ENCODE assay signal across 1 cellular context in the genomic region with DNA sequence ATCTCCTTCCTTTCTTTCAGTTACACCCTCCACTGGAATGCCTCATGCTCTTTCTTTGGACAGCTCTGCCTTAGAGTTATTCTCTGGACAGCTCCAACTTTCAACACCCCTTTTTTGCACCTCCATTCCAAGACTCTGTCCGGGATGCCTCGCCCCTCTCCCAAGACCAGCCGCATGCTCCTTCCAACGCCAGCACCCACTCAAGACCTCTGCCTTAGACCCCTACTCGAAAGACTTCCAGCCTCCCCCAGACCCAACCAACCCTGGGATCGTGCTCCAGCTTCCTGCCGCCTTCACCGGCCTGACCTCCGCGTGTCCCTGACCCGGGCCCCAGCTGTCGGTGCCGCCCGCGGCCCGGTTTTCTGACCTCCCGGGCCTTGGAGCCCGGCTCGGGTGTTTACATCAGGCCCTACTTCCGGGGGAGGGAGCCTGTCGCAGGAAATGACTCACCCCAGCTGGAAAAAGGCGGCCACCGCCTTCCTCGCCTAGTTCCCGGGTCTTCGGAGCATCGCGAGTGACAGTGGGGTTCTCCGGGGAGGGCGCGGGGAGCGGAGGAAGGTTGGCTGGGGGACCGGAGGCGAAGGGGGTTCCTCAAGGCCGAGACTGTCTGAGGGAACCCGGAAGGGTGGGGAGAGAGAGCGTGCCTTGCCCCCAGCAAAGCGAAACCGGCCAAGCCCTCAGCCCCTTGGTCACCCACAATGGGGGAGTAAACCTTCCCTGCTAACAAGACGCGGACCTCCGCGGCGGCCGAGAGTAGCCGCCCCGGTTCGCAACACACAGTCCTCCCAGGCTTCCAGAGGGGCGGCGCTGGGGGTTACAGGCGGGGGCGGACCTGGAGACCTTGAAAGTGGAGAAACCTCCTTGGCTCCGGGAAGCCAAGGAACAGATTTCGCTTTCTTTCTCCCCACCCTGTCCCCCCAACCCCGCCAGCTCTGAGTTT.
TF ChIP-seq lines count a peak whose summit lies in the region.

TSS of gene WDR45 (minus strand) at position 399 of the 940 bp plus-strand sequence. CDS start 1,792 bp downstream, outside the sequence.

TF ChIP-seq in A549, 52 proteins besides CTCF, POLR2A, EP300 and RAD21 (continued from another document):
- TF ChIP-seq, protein P1, sequence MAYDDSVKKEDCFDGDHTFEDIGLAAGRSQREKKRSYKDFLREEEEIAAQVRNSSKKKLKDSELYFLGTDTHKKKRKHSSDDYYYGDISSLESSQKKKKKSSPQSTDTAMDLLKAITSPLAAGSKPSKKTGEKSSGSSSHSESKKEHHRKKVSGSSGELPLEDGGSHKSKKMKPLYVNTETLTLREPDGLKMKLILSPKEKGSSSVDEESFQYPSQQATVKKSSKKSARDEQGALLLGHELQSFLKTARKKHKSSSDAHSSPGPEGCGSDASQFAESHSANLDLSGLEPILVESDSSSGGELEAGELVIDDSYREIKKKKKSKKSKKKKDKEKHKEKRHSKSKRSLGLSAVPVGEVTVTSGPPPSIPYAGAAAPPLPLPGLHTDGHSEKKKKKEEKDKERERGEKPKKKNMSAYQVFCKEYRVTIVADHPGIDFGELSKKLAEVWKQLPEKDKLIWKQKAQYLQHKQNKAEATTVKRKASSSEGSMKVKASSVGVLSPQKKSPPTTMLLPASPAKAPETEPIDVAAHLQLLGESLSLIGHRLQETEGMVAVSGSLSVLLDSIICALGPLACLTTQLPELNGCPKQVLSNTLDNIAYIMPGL (CRISPR knock-in tag; IDR thresholded peaks at IDR 0.05; ENCODE audit: borderline replicate concordance) = no peak
- TF ChIP-seq JUN (IDR thresholded peaks at IDR 0.05) = peak; percentile 61 to 76; a peak in 3 of 5 replicates
- TF ChIP-seq HOXB13 (CRISPR knock-in tag; IDR thresholded peaks at IDR 0.05; ENCODE audit: low read depth) = no peak
- no peak; the same call in 1 of the 2 replicates for TF ChIP-seq EHF (CRISPR knock-in tag; IDR thresholded peaks at IDR 0.05)
- TF ChIP-seq, protein P2, sequence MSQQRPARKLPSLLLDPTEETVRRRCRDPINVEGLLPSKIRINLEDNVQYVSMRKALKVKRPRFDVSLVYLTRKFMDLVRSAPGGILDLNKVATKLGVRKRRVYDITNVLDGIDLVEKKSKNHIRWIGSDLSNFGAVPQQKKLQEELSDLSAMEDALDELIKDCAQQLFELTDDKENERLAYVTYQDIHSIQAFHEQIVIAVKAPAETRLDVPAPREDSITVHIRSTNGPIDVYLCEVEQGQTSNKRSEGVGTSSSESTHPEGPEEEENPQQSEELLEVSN (IDR thresholded peaks at IDR 0.05; ENCODE audit: borderline replicate concordance, low read depth) = peak; percentile 97
- TF ChIP-seq ELK1 (IDR thresholded peaks at IDR 0.05; ENCODE audit: low read depth, low read length) = no peak
